17 cellular contexts compared by ENCODE assay signal in the genomic region with DNA sequence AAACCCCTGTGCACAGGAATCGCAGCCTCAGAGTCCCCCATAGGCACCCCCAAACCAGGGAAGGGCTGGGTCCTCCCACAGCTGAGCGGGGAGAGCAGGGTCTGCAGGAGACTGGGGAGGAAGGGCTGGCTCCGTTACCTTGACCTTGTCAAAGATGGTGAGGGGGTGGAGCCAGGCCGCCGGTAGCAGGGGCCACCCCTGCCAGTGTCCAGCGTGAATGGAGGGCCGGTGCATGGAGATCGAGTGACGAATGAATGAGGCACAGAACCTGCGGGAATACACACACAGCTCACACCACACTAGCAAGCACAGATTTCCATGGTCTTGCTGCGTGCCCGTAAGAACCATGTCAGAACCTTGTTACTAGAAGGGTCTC.
"Had no signal": no experiment of that assay in that cellular context is flagged by ENCODE, and none has a peak within 500 bp of the region (broad histone marks: within the 10 kb centered on the region; RNA-seq: fewer than 3 reads in every experiment).

No MANE protein-coding gene starts in this region.

- H3K27ac ChIP-seq: thoracic aorta had no signal

- H3K4me3 Mint-ChIP-seq: activated naive CD4-positive, alpha-beta T cell treated with anti-CD3 and anti-CD28 coated beads, Interleukin-2, amount 10 ng/mL, durations not matched to agents 7 days and 5 days; endodermal cell; naive thymus-derived CD8-positive, alpha-beta T cell; T-cell had no signal

- H3K4me1 Mint-ChIP-seq: activated naive CD4-positive, alpha-beta T cell treated with anti-CD3 and anti-CD28 coated beads, Interleukin-2, amount 10 ng/mL, durations not matched to agents 7 days and 5 days; T-cell had no signal

- H3K36me3 Mint-ChIP-seq: activated naive CD4-positive, alpha-beta T cell treated with anti-CD3 and anti-CD28 coated beads, Interleukin-2, amount 10 ng/mL, durations not matched to agents 7 days and 5 days; naive thymus-derived CD8-positive, alpha-beta T cell; T-cell had no signal

- ATAC-seq: left colon; naive thymus-derived CD8-positive, alpha-beta T cell; T-cell had no signal

- H3K9me3 Mint-ChIP-seq: activated naive CD4-positive, alpha-beta T cell treated with anti-CD3 and anti-CD28 coated beads, Interleukin-2, amount 10 ng/mL, durations not matched to agents 7 days and 5 days; endodermal cell; naive thymus-derived CD8-positive, alpha-beta T cell; T-cell had no signal

- H3K9me3 ChIP-seq: heart right ventricle, sigmoid colon, stomach, thoracic aorta had no signal

- H3K4me3 ChIP-seq: dorsolateral prefrontal cortex, heart right ventricle, lung, sigmoid colon, stomach, thoracic aorta had no signal

- FAIRE-seq: frontal cortex had no signal

- H3K27ac Mint-ChIP-seq: activated naive CD4-positive, alpha-beta T cell treated with anti-CD3 and anti-CD28 coated beads, Interleukin-2, amount 10 ng/mL, durations not matched to agents 7 days and 5 days; endodermal cell; T-cell had no signal

- DNase-seq: activated CD4-positive, alpha-beta T cell treated with anti-CD3 and anti-CD28 coated beads, Interleukin-2, amount 50 U/mL, for 48 hours; activated naive CD4-positive, alpha-beta T cell treated with anti-CD3 and anti-CD28 coated beads, Interleukin-2, amount 10 ng/mL, durations not matched to agents 7 days and 5 days; activated T-cell treated with anti-CD3 and anti-CD28 coated beads, Interleukin-2, amount 50 U/mL, for 1 hour; dorsolateral prefrontal cortex; endodermal cell; heart right ventricle; left colon; naive thymus-derived CD8-positive, alpha-beta T cell; occipital lobe; sigmoid colon; stimulated activated CD4-positive, alpha-beta T cell treated with anti-CD3 and anti-CD28 coated beads, Interleukin-1b, Interleukin-23, amount 100 ng/mL, for 48 hours; stomach; T-cell; T1000 had no signal

- H3K36me3 ChIP-seq: heart right ventricle, sigmoid colon, stomach, thoracic aorta had no signal
